8 cellular contexts compared by ENCODE assay signal in the genomic region with DNA sequence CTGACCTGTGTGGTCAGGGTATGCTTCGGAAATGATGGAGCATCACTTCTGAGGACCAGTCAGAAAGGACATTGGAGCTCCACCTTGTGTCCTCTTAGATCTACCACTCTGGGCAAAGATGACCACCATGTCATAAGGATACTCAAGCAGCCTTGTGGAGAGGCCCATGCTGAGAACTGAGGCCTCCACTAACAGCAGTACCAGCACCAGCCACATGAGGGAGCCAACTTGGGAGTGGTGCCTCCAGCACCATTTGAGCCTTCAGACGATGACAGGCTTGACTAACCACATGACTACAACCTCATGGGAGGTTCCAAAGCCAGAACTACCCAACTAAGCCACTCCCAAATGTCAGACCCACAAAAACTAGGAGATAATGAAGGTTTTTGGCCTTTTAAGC.
DNase-seq lines count a peak whose midpoint lies in the region; ATAC-seq and TF ChIP-seq lines count a peak whose summit lies in the region.

No MANE protein-coding gene starts in this region.

- no peaks in the 10 kb centered on the region for H3K4me1 Mint-ChIP-seq in MCF 10A (ENCODE audit: insufficient read depth, unreplicated experiment)
- H3K4me1 Mint-ChIP-seq in WTC11: peaks cover 21% of the 10 kb centered on the region

- intact Hi-C loops in MCF 10A (cut with micrococcal nuclease) (no loop called here), breast epithelium (cut with DNase I; ENCODE audit: low total_unique reads) (no loop called here)

- H3K36me3 Mint-ChIP-seq in MCF 10A (ENCODE audit: insufficient read depth, unreplicated experiment) (no peaks in the 10 kb centered on the region), WTC11 (peaks cover 5% of the 10 kb centered on the region)

- TF ChIP-seq POLR2A in breast epithelium (IDR thresholded peaks at IDR 0.05): no peak

- H3K27me3 ChIP-seq in breast epithelium (peaks cover 0 to 9% of the 10 kb centered on the region in 2 donors), foreskin keratinocyte (no peaks in the 10 kb centered on the region)

- TF ChIP-seq CTCF in MCF 10A (IDR thresholded peaks at IDR 0.05; ENCODE audit: unreplicated experiment) (peak; percentile 43), breast epithelium (IDR thresholded peaks at IDR 0.05) (no peak), LNCaP clone FGC (IDR thresholded peaks at IDR 0.05; ENCODE audit: control insufficient read depth, extremely low read depth, insufficient read depth) (peak; percentile 30; the same call in 1 of the 2 replicates), WTC11 (IDR thresholded peaks at IDR 0.05) (peak; percentile 78), foreskin keratinocyte (conservative IDR thresholded peaks at IDR 0.05) (peak; percentile 60)

- no peak overlapping the region for H3K27ac Mint-ChIP-seq in MCF 10A (ENCODE audit: low read depth, unreplicated experiment)
- no peak overlapping the region for H3K27ac Mint-ChIP-seq in WTC11

- no peaks in the 10 kb centered on the region for H3K36me3 ChIP-seq in breast epithelium

- CTCF ChIA-PET in MCF 10A (lab: Yijun Ruan, JAX): interaction anchor here (1.1 to 4.6 kb wide), 3 partner anchors 12 to 298 kb away, joined by 4 to 26 read pairs (median 5); no protein-coding TSS in a partner anchor
- CTCF ChIA-PET in WTC11 (lab: Charles Lee): interaction anchor here (0.6 to 1.6 kb wide), 5 partner anchors 13 to 115 kb away, joined by 3 to 8 read pairs (median 4); a partner anchor contains a TSS

- no peak overlapping the region for H3K27ac ChIP-seq in breast epithelium
- no peak overlapping the region for H3K27ac ChIP-seq in foreskin keratinocyte

- ATAC-seq in WTC11 (peak; percentile 89), foreskin keratinocyte (peak; percentile 73), GM19467 (IDR thresholded peaks at IDR 0.05; ENCODE audit: unreplicated experiment) (no peak)

- H3K4me3 Mint-ChIP-seq in MCF 10A (ENCODE audit: unreplicated experiment) (no peak overlapping the region), WTC11 (no peak overlapping the region)

- no TSS peak for BruUV-seq in MCF 10A (replicated peaks; lab: Mats Ljungman, UMichigan)

- peaks cover 4 to 5% of the 10 kb centered on the region in 2 donors for H3K9me3 ChIP-seq in breast epithelium

- POLR2A ChIA-PET in MCF 10A (lab: Yijun Ruan, JAX): no interaction called here
- POLR2A ChIA-PET in WTC11 (lab: Charles Lee): no interaction called here

- H3K4me3 ChIP-seq in breast epithelium (no peak overlapping the region), LNCaP clone FGC (ENCODE audit: low read depth, low read length) (no peak overlapping the region)

- H3K9me3 Mint-ChIP-seq in MCF 10A (ENCODE audit: unreplicated experiment) (no peaks in the 10 kb centered on the region), WTC11 (peaks cover 8% of the 10 kb centered on the region)

- H3K27me3 Mint-ChIP-seq in MCF 10A (ENCODE audit: insufficient read depth, unreplicated experiment): peaks cover 35% of the 10 kb centered on the region
- H3K27me3 Mint-ChIP-seq in WTC11 (ENCODE audit: low read depth): no peaks in the 10 kb centered on the region

- H3K4me1 ChIP-seq in breast epithelium (no peaks in the 10 kb centered on the region), foreskin keratinocyte (no peaks in the 10 kb centered on the region)

- peak; percentile 61 for DNase-seq in MCF 10A (ENCODE audit: unreplicated experiment)
- no peak for DNase-seq in breast epithelium (ENCODE audit: low spot score in 2 of 2)
- DNase-seq in LNCaP clone FGC (ENCODE audit: low read depth): no peak
- peak; percentile 87 for DNase-seq in WTC11 (ENCODE audit: low spot score)
- peak; percentile 7 to 17 for DNase-seq in foreskin keratinocyte
- DNase-seq in stimulated activated CD8-positive, alpha-beta memory T cell treated with anti-CD3 and anti-CD28 coated beads, Interleukin-4, amount 100 ng/mL, for 48 hours: peak; percentile 88
- DNase-seq in superior temporal gyrus (ENCODE audit: extremely low spot score): no peak

TF ChIP-seq in WTC11, 78 proteins besides CTCF, POLR2A, EP300 and RAD21:
- TF ChIP-seq ZBTB21 (CRISPR knock-in tag; IDR thresholded peaks at IDR 0.05; ENCODE audit: borderline replicate concordance): no peak
- TF ChIP-seq, protein P1, sequence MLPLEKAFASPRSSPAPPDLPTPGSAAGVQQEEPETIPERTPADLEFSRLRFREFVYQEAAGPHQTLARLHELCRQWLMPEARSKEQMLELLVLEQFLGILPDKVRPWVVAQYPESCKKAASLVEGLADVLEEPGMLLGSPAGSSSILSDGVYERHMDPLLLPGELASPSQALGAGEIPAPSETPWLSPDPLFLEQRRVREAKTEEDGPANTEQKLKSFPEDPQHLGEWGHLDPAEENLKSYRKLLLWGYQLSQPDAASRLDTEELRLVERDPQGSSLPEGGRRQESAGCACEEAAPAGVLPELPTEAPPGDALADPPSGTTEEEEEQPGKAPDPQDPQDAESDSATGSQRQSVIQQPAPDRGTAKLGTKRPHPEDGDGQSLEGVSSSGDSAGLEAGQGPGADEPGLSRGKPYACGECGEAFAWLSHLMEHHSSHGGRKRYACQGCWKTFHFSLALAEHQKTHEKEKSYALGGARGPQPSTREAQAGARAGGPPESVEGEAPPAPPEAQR (CRISPR knock-in tag; IDR thresholded peaks at IDR 0.05): 0 out of 2 replicates have a peak, but pooled peaks have one; percentile 31
TF ChIP-seq in WTC11: peak in this region for 1.

Comparison
In these comparisons a context has a peak if more than half of its experiments do, and no peak if none do; other contexts are left out.
1. DNase-seq: peak in MCF 10A (single experiment), WTC11 (single experiment), foreskin keratinocyte (2 of 2) and stimulated activated CD8-positive, alpha-beta memory T cell treated with anti-CD3 and anti-CD28 coated beads, Interleukin-4, amount 100 ng/mL, for 48 hours (single experiment); none in breast epithelium (0 of 2), LNCaP clone FGC (single experiment) and superior temporal gyrus (single experiment).
2. CTCF ChIP-seq: peak in MCF 10A (single experiment), LNCaP clone FGC (single experiment), WTC11 (single experiment) and foreskin keratinocyte (single experiment); none in breast epithelium (0 of 3).